1 cellular context compared by ENCODE assay signal in the genomic region with DNA sequence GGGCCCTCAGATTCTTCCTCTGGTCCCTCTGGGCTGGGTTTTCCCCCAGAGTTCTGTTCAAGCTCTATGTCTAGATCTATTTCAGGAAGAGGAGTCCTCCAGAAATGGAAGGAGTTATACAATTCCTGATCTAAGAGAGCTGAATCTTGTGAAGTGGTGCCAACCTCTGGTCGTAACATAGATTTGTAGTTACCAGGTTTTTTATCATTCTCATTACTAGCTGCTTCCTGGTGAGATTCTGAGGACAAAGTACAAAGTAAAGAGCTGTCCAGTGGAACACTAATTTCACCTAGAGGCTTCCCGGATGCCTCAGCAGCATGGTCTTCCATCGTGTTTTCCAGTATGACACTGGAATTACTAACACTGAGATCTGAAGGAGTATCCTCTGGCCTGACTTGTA.
TF ChIP-seq lines count a peak whose summit lies in the region.

No MANE protein-coding gene starts in this region.

TF ChIP-seq in WTC11, 78 proteins besides CTCF, POLR2A, EP300 and RAD21 (continued from another document):
- TF ChIP-seq, protein P1, sequence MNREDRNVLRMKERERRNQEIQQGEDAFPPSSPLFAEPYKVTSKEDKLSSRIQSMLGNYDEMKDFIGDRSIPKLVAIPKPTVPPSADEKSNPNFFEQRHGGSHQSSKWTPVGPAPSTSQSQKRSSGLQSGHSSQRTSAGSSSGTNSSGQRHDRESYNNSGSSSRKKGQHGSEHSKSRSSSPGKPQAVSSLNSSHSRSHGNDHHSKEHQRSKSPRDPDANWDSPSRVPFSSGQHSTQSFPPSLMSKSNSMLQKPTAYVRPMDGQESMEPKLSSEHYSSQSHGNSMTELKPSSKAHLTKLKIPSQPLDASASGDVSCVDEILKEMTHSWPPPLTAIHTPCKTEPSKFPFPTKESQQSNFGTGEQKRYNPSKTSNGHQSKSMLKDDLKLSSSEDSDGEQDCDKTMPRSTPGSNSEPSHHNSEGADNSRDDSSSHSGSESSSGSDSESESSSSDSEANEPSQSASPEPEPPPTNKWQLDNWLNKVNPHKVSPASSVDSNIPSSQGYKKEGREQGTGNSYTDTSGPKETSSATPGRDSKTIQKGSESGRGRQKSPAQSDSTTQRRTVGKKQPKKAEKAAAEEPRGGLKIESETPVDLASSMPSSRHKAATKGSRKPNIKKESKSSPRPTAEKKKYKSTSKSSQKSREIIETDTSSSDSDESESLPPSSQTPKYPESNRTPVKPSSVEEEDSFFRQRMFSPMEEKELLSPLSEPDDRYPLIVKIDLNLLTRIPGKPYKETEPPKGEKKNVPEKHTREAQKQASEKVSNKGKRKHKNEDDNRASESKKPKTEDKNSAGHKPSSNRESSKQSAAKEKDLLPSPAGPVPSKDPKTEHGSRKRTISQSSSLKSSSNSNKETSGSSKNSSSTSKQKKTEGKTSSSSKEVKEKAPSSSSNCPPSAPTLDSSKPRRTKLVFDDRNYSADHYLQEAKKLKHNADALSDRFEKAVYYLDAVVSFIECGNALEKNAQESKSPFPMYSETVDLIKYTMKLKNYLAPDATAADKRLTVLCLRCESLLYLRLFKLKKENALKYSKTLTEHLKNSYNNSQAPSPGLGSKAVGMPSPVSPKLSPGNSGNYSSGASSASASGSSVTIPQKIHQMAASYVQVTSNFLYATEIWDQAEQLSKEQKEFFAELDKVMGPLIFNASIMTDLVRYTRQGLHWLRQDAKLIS (CRISPR knock-in tag; IDR thresholded peaks at IDR 0.05; ENCODE audit: borderline replicate concordance): no peak
- TF ChIP-seq ZBTB21 (CRISPR knock-in tag; IDR thresholded peaks at IDR 0.05; ENCODE audit: borderline replicate concordance) (no peak), ZNF317 (CRISPR knock-in tag; IDR thresholded peaks at IDR 0.05; ENCODE audit: borderline replicate concordance, low read depth) (no peak), NFATC4 (CRISPR knock-in tag; IDR thresholded peaks at IDR 0.05) (no peak), TEAD4 (CRISPR knock-in tag; IDR thresholded peaks at IDR 0.05) (no peak), ESRRA (CRISPR knock-in tag; IDR thresholded peaks at IDR 0.05; ENCODE audit: borderline replicate concordance) (no peak)
- TF ChIP-seq, protein P2, sequence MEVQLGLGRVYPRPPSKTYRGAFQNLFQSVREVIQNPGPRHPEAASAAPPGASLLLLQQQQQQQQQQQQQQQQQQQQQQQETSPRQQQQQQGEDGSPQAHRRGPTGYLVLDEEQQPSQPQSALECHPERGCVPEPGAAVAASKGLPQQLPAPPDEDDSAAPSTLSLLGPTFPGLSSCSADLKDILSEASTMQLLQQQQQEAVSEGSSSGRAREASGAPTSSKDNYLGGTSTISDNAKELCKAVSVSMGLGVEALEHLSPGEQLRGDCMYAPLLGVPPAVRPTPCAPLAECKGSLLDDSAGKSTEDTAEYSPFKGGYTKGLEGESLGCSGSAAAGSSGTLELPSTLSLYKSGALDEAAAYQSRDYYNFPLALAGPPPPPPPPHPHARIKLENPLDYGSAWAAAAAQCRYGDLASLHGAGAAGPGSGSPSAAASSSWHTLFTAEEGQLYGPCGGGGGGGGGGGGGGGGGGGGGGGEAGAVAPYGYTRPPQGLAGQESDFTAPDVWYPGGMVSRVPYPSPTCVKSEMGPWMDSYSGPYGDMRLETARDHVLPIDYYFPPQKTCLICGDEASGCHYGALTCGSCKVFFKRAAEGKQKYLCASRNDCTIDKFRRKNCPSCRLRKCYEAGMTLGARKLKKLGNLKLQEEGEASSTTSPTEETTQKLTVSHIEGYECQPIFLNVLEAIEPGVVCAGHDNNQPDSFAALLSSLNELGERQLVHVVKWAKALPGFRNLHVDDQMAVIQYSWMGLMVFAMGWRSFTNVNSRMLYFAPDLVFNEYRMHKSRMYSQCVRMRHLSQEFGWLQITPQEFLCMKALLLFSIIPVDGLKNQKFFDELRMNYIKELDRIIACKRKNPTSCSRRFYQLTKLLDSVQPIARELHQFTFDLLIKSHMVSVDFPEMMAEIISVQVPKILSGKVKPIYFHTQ (CRISPR knock-in tag; IDR thresholded peaks at IDR 0.05): no peak
- TF ChIP-seq, protein P3, sequence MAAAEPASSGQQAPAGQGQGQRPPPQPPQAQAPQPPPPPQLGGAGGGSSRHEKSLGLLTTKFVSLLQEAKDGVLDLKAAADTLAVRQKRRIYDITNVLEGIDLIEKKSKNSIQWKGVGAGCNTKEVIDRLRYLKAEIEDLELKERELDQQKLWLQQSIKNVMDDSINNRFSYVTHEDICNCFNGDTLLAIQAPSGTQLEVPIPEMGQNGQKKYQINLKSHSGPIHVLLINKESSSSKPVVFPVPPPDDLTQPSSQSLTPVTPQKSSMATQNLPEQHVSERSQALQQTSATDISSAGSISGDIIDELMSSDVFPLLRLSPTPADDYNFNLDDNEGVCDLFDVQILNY (CRISPR knock-in tag; IDR thresholded peaks at IDR 0.05): no peak
- TF ChIP-seq, protein P4, sequence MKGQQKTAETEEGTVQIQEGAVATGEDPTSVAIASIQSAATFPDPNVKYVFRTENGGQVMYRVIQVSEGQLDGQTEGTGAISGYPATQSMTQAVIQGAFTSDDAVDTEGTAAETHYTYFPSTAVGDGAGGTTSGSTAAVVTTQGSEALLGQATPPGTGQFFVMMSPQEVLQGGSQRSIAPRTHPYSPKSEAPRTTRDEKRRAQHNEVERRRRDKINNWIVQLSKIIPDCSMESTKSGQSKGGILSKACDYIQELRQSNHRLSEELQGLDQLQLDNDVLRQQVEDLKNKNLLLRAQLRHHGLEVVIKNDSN (CRISPR knock-in tag; IDR thresholded peaks at IDR 0.05): no peak
TF ChIP-seq in WTC11: peak in this region for 0.
